Comparison of ENCODE assay signal across 12 cellular contexts in the genomic region with DNA sequence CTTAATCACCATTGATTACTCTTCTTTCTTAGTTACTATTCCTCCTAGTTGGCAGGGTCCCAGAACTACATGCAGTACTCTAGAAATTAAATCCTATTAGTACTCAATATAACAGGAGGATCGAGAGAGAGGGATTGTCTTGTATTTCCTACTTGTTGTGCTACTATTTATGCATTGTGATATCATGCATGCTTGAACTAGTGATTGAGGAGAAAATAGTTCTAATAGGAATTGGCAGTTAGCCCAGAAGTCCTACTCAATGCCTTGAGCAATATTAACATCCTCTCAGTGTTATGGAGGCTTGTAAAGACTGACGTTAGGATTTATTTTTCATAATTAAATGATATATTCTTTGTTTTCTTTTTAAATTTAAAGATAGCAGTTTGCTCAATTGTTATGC.
DNase-seq lines count a peak whose midpoint lies in the region; ATAC-seq, FAIRE-seq and TF ChIP-seq lines count a peak whose summit lies in the region.
"Had no signal": no experiment of that assay in that cellular context is flagged by ENCODE, and none has a peak within 500 bp of the region (broad histone marks: within the 10 kb centered on the region; RNA-seq: fewer than 3 reads in every experiment).

No MANE protein-coding gene starts in this region.

- intact Hi-C loops in endothelial cell of umbilical vein (cut with micrococcal nuclease), result no loop called here

- no peaks in the 10 kb centered on the region for H3K9me3 ChIP-seq in endothelial cell of umbilical vein (replicated peaks; ENCODE audit: control insufficient read depth, insufficient read depth, low read length)

- POLR2A ChIA-PET in endothelial cell of umbilical vein (lab: Charles Lee), result no interaction called here

- H3K27me3 ChIP-seq in endothelial cell of umbilical vein (ENCODE audit: control insufficient read depth in 2 of 2, insufficient read depth in 2 of 2, low read length in 2 of 2), result no peaks in the 10 kb centered on the region

- no peaks in the 10 kb centered on the region for H3K9me1 ChIP-seq in endothelial cell of umbilical vein (replicated peaks; ENCODE audit: control insufficient read depth, extremely low read depth, insufficient read depth, low read length)

- dilution Hi-C loops in endothelial cell of umbilical vein (cut with MboI; ENCODE audit: extremely low pct_ligation_motif_present, low sequenced_read_pairs), result no loop called here

- no peak overlapping the region for H3K4me3 ChIP-seq in endothelial cell of umbilical vein (replicated peaks in 1 of 3; ENCODE audit: insufficient read depth in 1 of 3, low read depth in 1 of 3, low read length in 3 of 3)
- no peak overlapping the region for H3K4me3 ChIP-seq in retinal pigment epithelial cell (ENCODE audit: low read length)

- no peak for TF ChIP-seq POLR2A in endothelial cell of umbilical vein (IDR thresholded peaks at IDR 0.05; ENCODE audit: low read depth, low read length)

- no peaks in the 10 kb centered on the region for H4K20me1 ChIP-seq in endothelial cell of umbilical vein (replicated peaks; ENCODE audit: control insufficient read depth, extremely low read depth, insufficient read depth, low read length)

- no TSS peak for BruUV-seq in endothelial cell of umbilical vein (replicated peaks; lab: Mats Ljungman, UMichigan)

- CTCF ChIA-PET in endothelial cell of umbilical vein (lab: Charles Lee), result interaction anchor here (1.5 kb wide), 1 partner anchor 55 kb away, joined by 3 read pairs; no protein-coding TSS in a partner anchor

- H3K27ac ChIP-seq in endothelial cell of umbilical vein (ENCODE audit: insufficient read depth, low read depth, low read length), result no peak overlapping the region
- H3K27ac ChIP-seq: parathyroid adenoma had no signal

- no peak overlapping the region for H3K9ac ChIP-seq in endothelial cell of umbilical vein (replicated peaks; ENCODE audit: extremely low read depth, insufficient read depth, low read length)
- H3K9ac ChIP-seq: parathyroid adenoma had no signal

- FAIRE-seq in endothelial cell of umbilical vein (lab: Jason Lieb, UNC) (peak; percentile 55), GM19239 (lab: Jason Lieb, UNC) (no peak)

- TF ChIP-seq CTCF in endothelial cell of umbilical vein (IDR thresholded peaks at IDR 0.05; ENCODE audit: extremely low read depth in 1 of 2, insufficient read depth in 1 of 2, low read depth in 1 of 2, low read length in 2 of 2), result no peak
- no peak for TF ChIP-seq CTCF in retinal pigment epithelial cell (conservative IDR thresholded peaks at IDR 0.05; ENCODE audit: low read depth, low read length)

- no peak overlapping the region for H3K4me2 ChIP-seq in endothelial cell of umbilical vein (ENCODE audit: insufficient read depth, low read length)

- H2AFZ ChIP-seq in endothelial cell of umbilical vein (ENCODE audit: low read depth, low read length), result no peak overlapping the region
- H2AFZ ChIP-seq: parathyroid adenoma had no signal

- ATAC-seq in GM21619 (IDR thresholded peaks at IDR 0.05; ENCODE audit: unreplicated experiment), result no peak

- no peaks in the 10 kb centered on the region for H3K79me2 ChIP-seq in endothelial cell of umbilical vein (ENCODE audit: control insufficient read depth, insufficient read depth, low read length)
- H3K79me2 ChIP-seq: parathyroid adenoma had no signal

- no peaks in the 10 kb centered on the region for H3K36me3 ChIP-seq in endothelial cell of umbilical vein (ENCODE audit: control insufficient read depth in 2 of 2, extremely low read depth in 1 of 2, insufficient read depth in 2 of 2, low read length in 2 of 2)

- DNase-seq in DMS53 (lab: John Stamatoyannopoulos, UW) (peak; percentile 13), DMS53 treated with DMSO at 0.1 percent for 48 hours (lab: John Stamatoyannopoulos, UW; ENCODE audit: unreplicated experiment) (no peak), NCI-H524 (lab: John Stamatoyannopoulos, UW) (peak; percentile 1 to 21), endothelial cell of umbilical vein (ENCODE audit: low read depth, low spot score) (peak; percentile 66), retinal pigment epithelial cell (ENCODE audit: low read depth) (peak; percentile 20), anterior cingulate cortex (lab: John Stamatoyannopoulos, UW) (no peak), GM19239 (ENCODE audit: insufficient read length, low spot score) (no peak)
- DNase-seq: activated CD4-positive, alpha-beta T cell treated with anti-CD3 and anti-CD28 coated beads for 1 hour; activated T-cell treated with anti-CD3 and anti-CD28 coated beads, Interleukin-2, amount 50 U/mL, for 48 hours; aorta had no signal

- H3K4me1 ChIP-seq in endothelial cell of umbilical vein (ENCODE audit: control insufficient read depth, extremely low read depth, insufficient read depth, low read length), result peaks cover 5% of the 10 kb centered on the region
- H3K4me1 ChIP-seq: parathyroid adenoma had no signal

TF ChIP-seq in endothelial cell of umbilical vein, 7 proteins besides CTCF, POLR2A, EP300 and RAD21:
- TF ChIP-seq JUN (IDR thresholded peaks at IDR 0.05; ENCODE audit: borderline replicate concordance, insufficient read depth, insufficient read length, low read depth) (no peak), FOS (IDR thresholded peaks at IDR 0.05; ENCODE audit: borderline replicate concordance, insufficient read depth, low read length) (no peak), POLR2AphosphoS5 (IDR thresholded peaks at IDR 0.05; ENCODE audit: insufficient read depth, low read depth, low read length) (no peak), MYC (IDR thresholded peaks at IDR 0.05; ENCODE audit: low read depth, low read length) (no peak), EZH2 (IDR thresholded peaks at IDR 0.05; ENCODE audit: borderline replicate concordance, low read depth, low read length, severe bottlenecking) (no peak), GATA2 (IDR thresholded peaks at IDR 0.05; ENCODE audit: insufficient read depth, insufficient read length, low read depth, low read length) (no peak)
- TF ChIP-seq, protein P1, sequence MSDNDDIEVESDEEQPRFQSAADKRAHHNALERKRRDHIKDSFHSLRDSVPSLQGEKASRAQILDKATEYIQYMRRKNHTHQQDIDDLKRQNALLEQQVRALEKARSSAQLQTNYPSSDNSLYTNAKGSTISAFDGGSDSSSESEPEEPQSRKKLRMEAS (IDR thresholded peaks at IDR 0.05; ENCODE audit: insufficient read depth, insufficient read length), result no peak
TF ChIP-seq in endothelial cell of umbilical vein: peak in this region for 0.

Comparison
In these comparisons a context has a peak if more than half of its experiments do, and no peak if none do; other contexts are left out.
1. DNase-seq: peak in DMS53 (single experiment), NCI-H524 (2 of 2), endothelial cell of umbilical vein (single experiment) and retinal pigment epithelial cell (single experiment); none in DMS53 treated with DMSO at 0.1 percent for 48 hours (single experiment), anterior cingulate cortex (0 of 58) and GM19239 (single experiment).